1 cellular context compared by ENCODE assay signal in the genomic region with DNA sequence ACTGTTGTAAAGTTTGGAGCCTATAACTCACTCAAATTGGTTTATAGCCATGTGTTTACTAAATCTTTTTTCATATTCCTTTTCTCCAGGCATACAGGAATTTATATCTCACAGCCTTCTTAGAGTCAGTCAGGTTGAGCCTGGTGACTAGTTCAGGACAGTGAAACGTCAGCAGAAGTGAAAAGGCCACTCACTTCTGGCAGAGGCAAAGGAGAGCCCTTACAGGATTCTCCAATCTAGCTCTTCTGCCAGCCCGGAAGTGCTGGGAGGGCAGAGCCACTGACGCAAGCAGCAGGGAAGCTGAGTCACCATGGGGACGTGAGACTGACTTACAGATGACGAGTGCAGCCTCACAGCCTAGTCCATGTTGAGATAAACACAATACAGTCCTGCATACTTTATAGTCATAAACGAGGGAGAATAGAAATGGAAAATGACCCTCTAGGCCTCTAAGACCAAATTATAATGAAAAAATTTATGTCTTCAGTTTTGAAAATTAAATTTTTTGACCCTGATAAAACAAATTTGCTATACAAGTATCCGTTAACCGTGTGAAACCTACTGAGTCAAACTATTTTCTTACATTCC.
TF ChIP-seq lines count a peak whose summit lies in the region.

No MANE protein-coding gene starts in this region.

TF ChIP-seq in HepG2, 621 proteins besides CTCF, POLR2A, EP300 and RAD21 (continued from another document and continues in another):
- TF ChIP-seq GABPA (IDR thresholded peaks at IDR 0.05; ENCODE audit: low read depth, low read length), result peak; percentile 51; the same call in 1 of the 2 replicates
- TF ChIP-seq GABPA (CRISPR knock-in tag; IDR thresholded peaks at IDR 0.05; ENCODE audit: low read depth), result peak; percentile 91
- peak; percentile 96 for TF ChIP-seq ETV5 (CRISPR knock-in tag; IDR thresholded peaks at IDR 0.05; ENCODE audit: borderline replicate concordance)
- TF ChIP-seq U2AF2 (IDR thresholded peaks at IDR 0.05; ENCODE audit: low read depth, low read length), result no peak
- TF ChIP-seq TMF1 (CRISPR knock-in tag; IDR thresholded peaks at IDR 0.05; ENCODE audit: low read depth), result no peak
- TF ChIP-seq KLF12 (CRISPR knock-in tag; IDR thresholded peaks at IDR 0.05; ENCODE audit: borderline replicate concordance), result 0 out of 2 replicates have a peak, but pooled peaks have one; percentile 49
- no peak for TF ChIP-seq SETDB1 (CRISPR knock-in tag; IDR thresholded peaks at IDR 0.05; ENCODE audit: borderline replicate concordance)
- TF ChIP-seq ZNF550 (CRISPR knock-in tag; IDR thresholded peaks at IDR 0.05; ENCODE audit: borderline replicate concordance), result no peak
- TF ChIP-seq, protein P1, sequence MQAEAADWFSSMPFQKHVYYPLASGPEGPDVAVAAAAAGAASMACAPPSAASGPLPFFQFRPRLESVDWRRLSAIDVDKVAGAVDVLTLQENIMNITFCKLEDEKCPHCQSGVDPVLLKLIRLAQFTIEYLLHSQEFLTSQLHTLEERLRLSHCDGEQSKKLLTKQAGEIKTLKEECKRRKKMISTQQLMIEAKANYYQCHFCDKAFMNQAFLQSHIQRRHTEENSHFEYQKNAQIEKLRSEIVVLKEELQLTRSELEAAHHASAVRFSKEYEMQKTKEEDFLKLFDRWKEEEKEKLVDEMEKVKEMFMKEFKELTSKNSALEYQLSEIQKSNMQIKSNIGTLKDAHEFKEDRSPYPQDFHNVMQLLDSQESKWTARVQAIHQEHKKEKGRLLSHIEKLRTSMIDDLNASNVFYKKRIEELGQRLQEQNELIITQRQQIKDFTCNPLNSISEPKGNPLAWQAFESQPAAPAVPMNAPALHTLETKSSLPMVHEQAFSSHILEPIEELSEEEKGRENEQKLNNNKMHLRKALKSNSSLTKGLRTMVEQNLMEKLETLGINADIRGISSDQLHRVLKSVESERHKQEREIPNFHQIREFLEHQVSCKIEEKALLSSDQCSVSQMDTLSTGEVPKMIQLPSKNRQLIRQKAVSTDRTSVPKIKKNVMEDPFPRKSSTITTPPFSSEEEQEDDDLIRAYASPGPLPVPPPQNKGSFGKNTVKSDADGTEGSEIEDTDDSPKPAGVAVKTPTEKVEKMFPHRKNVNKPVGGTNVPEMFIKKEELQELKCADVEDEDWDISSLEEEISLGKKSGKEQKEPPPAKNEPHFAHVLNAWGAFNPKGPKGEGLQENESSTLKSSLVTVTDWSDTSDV (CRISPR knock-in tag; IDR thresholded peaks at IDR 0.05), result no peak
- TF ChIP-seq, protein P2, sequence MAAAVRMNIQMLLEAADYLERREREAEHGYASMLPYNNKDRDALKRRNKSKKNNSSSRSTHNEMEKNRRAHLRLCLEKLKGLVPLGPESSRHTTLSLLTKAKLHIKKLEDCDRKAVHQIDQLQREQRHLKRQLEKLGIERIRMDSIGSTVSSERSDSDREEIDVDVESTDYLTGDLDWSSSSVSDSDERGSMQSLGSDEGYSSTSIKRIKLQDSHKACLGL (CRISPR knock-in tag; IDR thresholded peaks at IDR 0.05), result no peak
- TF ChIP-seq, protein P3, sequence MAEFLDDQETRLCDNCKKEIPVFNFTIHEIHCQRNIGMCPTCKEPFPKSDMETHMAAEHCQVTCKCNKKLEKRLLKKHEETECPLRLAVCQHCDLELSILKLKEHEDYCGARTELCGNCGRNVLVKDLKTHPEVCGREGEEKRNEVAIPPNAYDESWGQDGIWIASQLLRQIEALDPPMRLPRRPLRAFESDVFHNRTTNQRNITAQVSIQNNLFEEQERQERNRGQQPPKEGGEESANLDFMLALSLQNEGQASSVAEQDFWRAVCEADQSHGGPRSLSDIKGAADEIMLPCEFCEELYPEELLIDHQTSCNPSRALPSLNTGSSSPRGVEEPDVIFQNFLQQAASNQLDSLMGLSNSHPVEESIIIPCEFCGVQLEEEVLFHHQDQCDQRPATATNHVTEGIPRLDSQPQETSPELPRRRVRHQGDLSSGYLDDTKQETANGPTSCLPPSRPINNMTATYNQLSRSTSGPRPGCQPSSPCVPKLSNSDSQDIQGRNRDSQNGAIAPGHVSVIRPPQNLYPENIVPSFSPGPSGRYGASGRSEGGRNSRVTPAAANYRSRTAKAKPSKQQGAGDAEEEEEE (CRISPR knock-in tag; IDR thresholded peaks at IDR 0.05; ENCODE audit: borderline replicate concordance), result 0 out of 2 replicates have a peak, but pooled peaks have one; percentile 45
- no peak for TF ChIP-seq NFIC (IDR thresholded peaks at IDR 0.05; ENCODE audit: low read length)
- TF ChIP-seq MXI1 (IDR thresholded peaks at IDR 0.05; ENCODE audit: borderline replicate concordance, low read depth, low read length), result peak; percentile 76; the same call in 1 of the 3 replicates
- peak; percentile 67; the same call in 1 of the 2 replicates for TF ChIP-seq ZNF3 (CRISPR knock-in tag; IDR thresholded peaks at IDR 0.05)
- 0 out of 2 replicates have a peak, but pooled peaks have one; percentile 56 for TF ChIP-seq HBP1 (CRISPR knock-in tag; IDR thresholded peaks at IDR 0.05; ENCODE audit: low read depth)
- TF ChIP-seq YEATS2 (CRISPR knock-in tag; IDR thresholded peaks at IDR 0.05; ENCODE audit: borderline replicate concordance), result peak; percentile 78; the same call in 1 of the 2 replicates
- TF ChIP-seq JDP2 (CRISPR knock-in tag; IDR thresholded peaks at IDR 0.05; ENCODE audit: borderline replicate concordance), result no peak
- no peak for TF ChIP-seq NAIF1 (CRISPR knock-in tag; IDR thresholded peaks at IDR 0.05; ENCODE audit: borderline replicate concordance)
- TF ChIP-seq HOXA3 (CRISPR knock-in tag; IDR thresholded peaks at IDR 0.05), result peak; percentile 99
- TF ChIP-seq ZNF598 (CRISPR knock-in tag; IDR thresholded peaks at IDR 0.05; ENCODE audit: borderline replicate concordance), result no peak
- TF ChIP-seq ZNF761 (CRISPR knock-in tag; conservative IDR thresholded peaks at IDR 0.05), result no peak
- no peak for TF ChIP-seq ZFP36 (IDR thresholded peaks at IDR 0.05; ENCODE audit: borderline replicate concordance, low read depth, low read length, partially characterized antibody)
- no peak for TF ChIP-seq GLMP (CRISPR knock-in tag; IDR thresholded peaks at IDR 0.05; ENCODE audit: borderline replicate concordance)
- TF ChIP-seq ZNF780A (CRISPR knock-in tag; IDR thresholded peaks at IDR 0.05), result no peak
- TF ChIP-seq ZNF383 (CRISPR knock-in tag; IDR thresholded peaks at IDR 0.05; ENCODE audit: borderline replicate concordance), result no peak
- no peak for TF ChIP-seq ZNF737 (CRISPR knock-in tag; IDR thresholded peaks at IDR 0.05; ENCODE audit: borderline replicate concordance)
- TF ChIP-seq TBX2 (CRISPR knock-in tag; IDR thresholded peaks at IDR 0.05; ENCODE audit: borderline replicate concordance), result peak; percentile 57
- TF ChIP-seq SRSF9 (IDR thresholded peaks at IDR 0.05; ENCODE audit: borderline replicate concordance, insufficient read depth, low read depth, low read length, poor library complexity, severe bottlenecking), result no peak
- TF ChIP-seq MEIS2 (CRISPR knock-in tag; IDR thresholded peaks at IDR 0.05), result 0 out of 2 replicates have a peak, but pooled peaks have one; percentile 21
- TF ChIP-seq, protein P4, sequence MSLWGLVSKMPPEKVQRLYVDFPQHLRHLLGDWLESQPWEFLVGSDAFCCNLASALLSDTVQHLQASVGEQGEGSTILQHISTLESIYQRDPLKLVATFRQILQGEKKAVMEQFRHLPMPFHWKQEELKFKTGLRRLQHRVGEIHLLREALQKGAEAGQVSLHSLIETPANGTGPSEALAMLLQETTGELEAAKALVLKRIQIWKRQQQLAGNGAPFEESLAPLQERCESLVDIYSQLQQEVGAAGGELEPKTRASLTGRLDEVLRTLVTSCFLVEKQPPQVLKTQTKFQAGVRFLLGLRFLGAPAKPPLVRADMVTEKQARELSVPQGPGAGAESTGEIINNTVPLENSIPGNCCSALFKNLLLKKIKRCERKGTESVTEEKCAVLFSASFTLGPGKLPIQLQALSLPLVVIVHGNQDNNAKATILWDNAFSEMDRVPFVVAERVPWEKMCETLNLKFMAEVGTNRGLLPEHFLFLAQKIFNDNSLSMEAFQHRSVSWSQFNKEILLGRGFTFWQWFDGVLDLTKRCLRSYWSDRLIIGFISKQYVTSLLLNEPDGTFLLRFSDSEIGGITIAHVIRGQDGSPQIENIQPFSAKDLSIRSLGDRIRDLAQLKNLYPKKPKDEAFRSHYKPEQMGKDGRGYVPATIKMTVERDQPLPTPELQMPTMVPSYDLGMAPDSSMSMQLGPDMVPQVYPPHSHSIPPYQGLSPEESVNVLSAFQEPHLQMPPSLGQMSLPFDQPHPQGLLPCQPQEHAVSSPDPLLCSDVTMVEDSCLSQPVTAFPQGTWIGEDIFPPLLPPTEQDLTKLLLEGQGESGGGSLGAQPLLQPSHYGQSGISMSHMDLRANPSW (CRISPR knock-in tag; IDR thresholded peaks at IDR 0.05; ENCODE audit: borderline replicate concordance), result no peak
- peak; percentile 99 for TF ChIP-seq FOSL2 (CRISPR knock-in tag; IDR thresholded peaks at IDR 0.05)
- no peak for TF ChIP-seq ZNF713 (CRISPR knock-in tag; IDR thresholded peaks at IDR 0.05)
- no peak for TF ChIP-seq ZNF879 (CRISPR knock-in tag; IDR thresholded peaks at IDR 0.05)
- TF ChIP-seq ZNF318 (CRISPR knock-in tag; IDR thresholded peaks at IDR 0.05), result no peak
